Comparison of ENCODE assay signal across 14 cellular contexts in the genomic region with DNA sequence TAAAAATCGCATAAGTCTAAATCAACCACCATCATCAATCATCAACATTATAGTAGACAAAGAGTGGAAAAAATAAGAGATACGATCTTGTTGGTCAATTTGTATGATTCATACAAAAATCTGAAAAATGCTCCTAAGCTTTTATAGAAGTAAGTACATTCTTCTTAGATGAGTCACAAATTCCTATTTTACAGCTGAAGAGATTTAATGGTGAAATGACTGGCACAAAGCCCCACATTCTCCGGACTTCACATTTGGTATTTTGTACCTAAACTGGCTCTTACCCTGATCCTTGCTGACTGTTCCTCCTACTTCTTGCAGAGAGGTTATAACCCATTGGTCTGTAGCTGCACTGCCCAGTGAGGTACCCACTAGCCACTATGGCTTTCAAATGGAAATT. TPM values are rescaled to one million over a fixed set of nuclear protein-coding genes. Genes with fewer than 3 reads are reported as not detected.
DNase-seq lines count a peak whose midpoint lies in the region; ATAC-seq and TF ChIP-seq lines count a peak whose summit lies in the region.
"Had no signal": no experiment of that assay in that cellular context is flagged by ENCODE, and none has a peak within 500 bp of the region (broad histone marks: within the 10 kb centered on the region; RNA-seq: fewer than 3 reads in every experiment).

No MANE protein-coding gene starts in this region.

- DNase-seq in DMS53 treated with DMSO at 0.1 percent for 48 hours (lab: John Stamatoyannopoulos, UW; ENCODE audit: unreplicated experiment) = peak; percentile 1
- DNase-seq in DMS53 (lab: John Stamatoyannopoulos, UW) = no peak
- DNase-seq in RPMI7951 (ENCODE audit: low read depth) = peak; percentile 90
- peak; percentile 79 for DNase-seq in epithelial cell of proximal tubule (ENCODE audit: low read depth)
- no peak for DNase-seq in NCI-H2029 treated with DMSO at 0.1 percent for 48 hours (lab: John Stamatoyannopoulos, UW)
- DNase-seq in MM.1S = no peak
- DNase-seq: activated CD4-positive, alpha-beta T cell treated with anti-CD3 and anti-CD28 coated beads for 36 hours; heart right ventricle; NCI-H146; Right ventricle myocardium superior; stimulated activated CD4-positive, alpha-beta T cell treated with anti-CD3 and anti-CD28 coated beads, Interleukin-4, amount 100 ng/mL, for 1 hour had no signal

- no peak for ATAC-seq in HG03045 (IDR thresholded peaks at IDR 0.05; ENCODE audit: unreplicated experiment)
- ATAC-seq: activated CD4-positive, alpha-beta T cell treated with anti-CD3 and anti-CD28 coated beads for 36 hours; heart right ventricle had no signal

- no peaks in the 10 kb centered on the region for H3K36me3 ChIP-seq in skeletal muscle satellite cell (ENCODE audit: insufficient read depth, low read length)
- no peaks in the 10 kb centered on the region for H3K36me3 ChIP-seq in MM.1S (replicated peaks; ENCODE audit: insufficient read depth, low read length)
- H3K36me3 ChIP-seq: heart right ventricle had no signal

- H3K27me3 ChIP-seq in skeletal muscle satellite cell (ENCODE audit: control insufficient read depth, insufficient read depth, low read length) = no peaks in the 10 kb centered on the region
- no peaks in the 10 kb centered on the region for H3K27me3 ChIP-seq in MM.1S (replicated peaks; ENCODE audit: insufficient read depth, low read length)

- H3K9ac ChIP-seq in skeletal muscle satellite cell (ENCODE audit: low read depth, low read length) = peak overlapping the region; percentile 56
- H3K9ac ChIP-seq in MM.1S (ENCODE audit: low read length) = no peak overlapping the region

- no peaks in the 10 kb centered on the region for H3K79me2 ChIP-seq in MM.1S (ENCODE audit: low read length)

- no peaks in the 10 kb centered on the region for H3F3A ChIP-seq in MM.1S (ENCODE audit: insufficient read depth, low read length)

- peaks cover 40% of the 10 kb centered on the region for H3K4me1 ChIP-seq in skeletal muscle satellite cell (ENCODE audit: control insufficient read depth, insufficient read depth, low read length)
- H3K4me1 ChIP-seq in MM.1S (ENCODE audit: low read length) = no peaks in the 10 kb centered on the region

- no peaks in the 10 kb centered on the region for H4K20me1 ChIP-seq in MM.1S (ENCODE audit: insufficient read depth, low read length)

- H3K4me3 ChIP-seq in epithelial cell of proximal tubule (ENCODE audit: low read depth, low read length) (no peak overlapping the region), skeletal muscle satellite cell (ENCODE audit: low read length) (no peak overlapping the region), MM.1S (ENCODE audit: low read length) (no peak overlapping the region)
- H3K4me3 ChIP-seq: heart right ventricle had no signal

- no peaks in the 10 kb centered on the region for H3K9me3 ChIP-seq in skeletal muscle satellite cell (replicated peaks; ENCODE audit: low read length)
- no peaks in the 10 kb centered on the region for H3K9me3 ChIP-seq in MM.1S (replicated peaks; ENCODE audit: insufficient read depth, low read length)
- H3K9me3 ChIP-seq: heart right ventricle had no signal

- TF ChIP-seq CTCF in epithelial cell of proximal tubule (conservative IDR thresholded peaks at IDR 0.05; ENCODE audit: low read depth, low read length) = no peak
- TF ChIP-seq CTCF in MM.1S (IDR thresholded peaks at IDR 0.05; ENCODE audit: low read length) = no peak

- H3K4me2 ChIP-seq in skeletal muscle satellite cell (ENCODE audit: low read length) (no peak overlapping the region), MM.1S (ENCODE audit: low read depth, low read length) (no peak overlapping the region)

- H2AFZ ChIP-seq in MM.1S (ENCODE audit: low read length) = no peak overlapping the region

- H3K27ac ChIP-seq in MM.1S (ENCODE audit: low read length) = no peak overlapping the region
- H3K27ac ChIP-seq: 22Rv1, heart right ventricle had no signal

- no peaks in the 10 kb centered on the region for H3K9me2 ChIP-seq in MM.1S (replicated peaks; ENCODE audit: insufficient read depth, low read length)

RNA-seq across cellular contexts. Expression of a gene that starts 29.9 kb away (rescaled TPM):
- 23.6 and 26.1 TPM in 2 replicates for total RNA-seq in RPMI7951 (2014; rRNA removed; shearing (Covaris generic))
- 9.9 and 13.1 TPM in 2 replicates for total RNA-seq in epithelial cell of proximal tubule
- 19.2 and 19.3 TPM in 2 replicates for total RNA-seq in skeletal muscle satellite cell (2012; rRNA removed)

Comparison
In these comparisons a context has a peak if more than half of its experiments do, and no peak if none do; other contexts are left out.
1. DNase-seq: peak in DMS53 treated with DMSO at 0.1 percent for 48 hours (single experiment), RPMI7951 (single experiment) and epithelial cell of proximal tubule (single experiment); none in DMS53 (single experiment), NCI-H2029 treated with DMSO at 0.1 percent for 48 hours (single experiment) and MM.1S (single experiment).